32 cellular contexts compared by ENCODE assay signal in the genomic region with DNA sequence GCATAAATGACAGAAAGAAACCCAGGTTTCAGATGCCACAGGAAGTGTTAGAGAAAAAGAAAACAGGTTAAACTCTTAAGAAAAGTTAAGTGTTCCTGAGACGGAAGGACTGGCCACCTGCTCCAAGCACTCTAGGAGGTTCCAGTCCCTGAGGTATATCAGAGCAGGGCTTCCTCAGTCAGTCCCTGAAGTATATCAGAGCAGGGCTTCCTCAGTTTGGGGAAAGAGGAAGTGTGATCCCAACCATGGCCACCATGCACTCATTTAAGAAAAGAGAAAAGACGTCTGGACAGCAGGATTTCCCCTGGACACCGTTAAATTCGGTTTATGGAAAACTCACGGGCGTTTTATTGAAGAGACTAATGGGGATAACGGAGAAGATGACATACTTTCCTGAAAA.
A peak's percentile ranks its signal among the peaks of the same experiment; 100 is the strongest.
DNase-seq lines count a peak whose midpoint lies in the region; ATAC-seq, FAIRE-seq and TF ChIP-seq lines count a peak whose summit lies in the region.
"Had no signal": no experiment of that assay in that cellular context is flagged by ENCODE, and none has a peak within 500 bp of the region (broad histone marks: within the 10 kb centered on the region; RNA-seq: fewer than 3 reads in every experiment).

No MANE protein-coding gene starts in this region.

- no peak overlapping the region for H2AFZ ChIP-seq in K562 (ENCODE audit: low read depth, low read length)

- H3K27me3 ChIP-seq in K562 (ENCODE audit: control insufficient read depth in 2 of 2, insufficient read depth in 2 of 2, low read length in 2 of 2), result peaks cover 24 to 48% of the 10 kb centered on the region in 2 experiments
- no peaks in the 10 kb centered on the region for H3K27me3 ChIP-seq in CD4-positive, alpha-beta T cell (ENCODE audit: control insufficient read depth, insufficient read depth, low read length)
- H3K27me3 ChIP-seq: testis had no signal

- H3K4me1 Mint-ChIP-seq in CD4-positive, alpha-beta T cell (ENCODE audit: low read depth), result no peaks in the 10 kb centered on the region
- H3K4me1 Mint-ChIP-seq in T-helper 17 cell, result peaks cover 6% of the 10 kb centered on the region
- H3K4me1 Mint-ChIP-seq: activated CD4-positive, alpha-beta T cell treated with anti-CD3 and anti-CD28 coated beads, Interleukin-2, amount 10 ng/mL, durations not matched to agents 24 days and 14 days; CD8-positive, alpha-beta memory T cell; memory B cell had no signal

- DNase-seq in SKM-1 treated with dmso at 0.1 percent for 144 hours (lab: John Stamatoyannopoulos, UW; ENCODE audit: unreplicated experiment) (peak; percentile 6), SKM-1 (lab: John Stamatoyannopoulos, UW; ENCODE audit: unreplicated experiment) (no peak), NB4 (ENCODE audit: low read depth) (peak; percentile 33), K562 (ENCODE audit: extremely low read depth in 1 of 4, low spot score in 3 of 4) (no peak), T-helper 17 cell (no peak)
- no peak for DNase-seq in CD4-positive, alpha-beta T cell
- DNase-seq: activated CD4-positive, alpha-beta T cell treated with anti-CD3 and anti-CD28 coated beads, Interleukin-2, amount 10 ng/mL, durations not matched to agents 24 days and 14 days; activated CD8-positive, alpha-beta memory T cell treated with anti-CD3 and anti-CD28 coated beads for 24 hours; CD8-positive, alpha-beta memory T cell; DMS 273 treated with DMSO at 0.1 percent for 48 hours; effector memory CD4-positive, alpha-beta T cell; EL; erythroblast; H7; left colon; NCI-H446 treated with DMSO at 0.1 percent for 48 hours; NCI-H774; pancreas; retina; stimulated activated naive CD8-positive, alpha-beta T cell treated with anti-CD3 and anti-CD28 coated beads, Interleukin-15, Interleukin-2, amounts not matched to agents 100 U/mL and 50 U/mL, for 24 hours; testis; WERI-Rb-1 had no signal

- H3K9me3 ChIP-seq in K562 (replicated peaks; ENCODE audit: control insufficient read depth, insufficient read depth, low read depth, low read length), result 0 out of 2 replicates have a peak, but pooled peaks cover 1% of the 10 kb centered on the region
- no peaks in the 10 kb centered on the region for H3K9me3 ChIP-seq in CD4-positive, alpha-beta T cell (ENCODE audit: control insufficient read depth, low read length)
- H3K9me3 ChIP-seq in T-helper 17 cell (ENCODE audit: control insufficient read depth, low read length, poor library complexity, severe bottlenecking), result no peaks in the 10 kb centered on the region
- H3K9me3 ChIP-seq: pancreas, testis had no signal

- no peak overlapping the region for H3K4me3 ChIP-seq in NB4 (ENCODE audit: low read depth, low read length)
- no peak overlapping the region for H3K4me3 ChIP-seq in K562
- H3K4me3 ChIP-seq: pancreas, skin epidermis, testis had no signal

- TF ChIP-seq POLR2A in NB4 (IDR thresholded peaks at IDR 0.05; ENCODE audit: extremely low read depth, insufficient read length), result no peak
- no peak for TF ChIP-seq POLR2A in K562 (conservative IDR thresholded peaks at IDR 0.05)

- POLR2A ChIA-PET in K562 (lab: Yijun Ruan, JAX), result interaction anchor here (0.6 kb wide), 1 partner anchor 119 kb away, joined by 3 read pairs; no protein-coding TSS in a partner anchor
- POLR2A ChIA-PET in CD4-positive, alpha-beta T cell (lab: Charles Lee), result no interaction called here

- no peak overlapping the region for H3K27ac Mint-ChIP-seq in CD4-positive, alpha-beta T cell
- H3K27ac Mint-ChIP-seq in T-helper 17 cell, result no peak overlapping the region
- H3K27ac Mint-ChIP-seq: activated CD4-positive, alpha-beta T cell treated with anti-CD3 and anti-CD28 coated beads, Interleukin-2, amount 10 ng/mL, durations not matched to agents 24 days and 14 days; activated naive CD4-positive, alpha-beta T cell treated with anti-CD3 and anti-CD28 coated beads, Interleukin-2, amount 50 U/mL, for 72 hours; CD8-positive, alpha-beta memory T cell; memory B cell had no signal

- WGBS in K562 (ENCODE audit: insufficient coverage, low coverage, missing lambda C conversion rate), result 0% methylated on average over 7 of the region's 7 CpGs

- peak; percentile 51; the same call in 1 of the 3 replicates for ATAC-seq in K562
- ATAC-seq in activated CD4-positive, CD25-positive, alpha-beta regulatory T cell treated with anti-CD3 and anti-CD28 coated beads, Interleukin-2, amount 50 U/mL, for 24 hours, result no peak
- no peak for ATAC-seq in GM18873 (IDR thresholded peaks at IDR 0.05; ENCODE audit: low FRiP score, unreplicated experiment)
- ATAC-seq in CD4-positive, alpha-beta T cell (ENCODE audit: poor library complexity), result no peak
- ATAC-seq in T-helper 17 cell, result no peak
- ATAC-seq: activated naive CD4-positive, alpha-beta T cell treated with anti-CD3 and anti-CD28 coated beads, Interleukin-2, amount 50 U/mL, for 72 hours; left colon; stimulated activated naive CD8-positive, alpha-beta T cell treated with anti-CD3 and anti-CD28 coated beads, Interleukin-15, Interleukin-2, amounts not matched to agents 100 U/mL and 50 U/mL, for 24 hours had no signal

- BruUV-seq in K562 (replicated peaks; lab: Mats Ljungman, UMichigan), result no TSS peak

- TF ChIP-seq CTCF in NB4 (IDR thresholded peaks at IDR 0.05; ENCODE audit: low read depth, low read length), result no peak
- TF ChIP-seq CTCF in K562 (IDR thresholded peaks at IDR 0.05 in 2 of 3, conservative IDR thresholded peaks at IDR 0.05 in 1 of 3; ENCODE audit: insufficient read depth in 2 of 3, low read depth in 1 of 3, low read length in 3 of 3), result no peak
- no peak for TF ChIP-seq CTCF in CD4-positive, alpha-beta T cell (IDR thresholded peaks at IDR 0.05)

- intact Hi-C loops in K562 (cut with micrococcal nuclease), result no loop called here
- intact Hi-C loops in CD4-positive, alpha-beta T cell (cut with DNase I, micrococcal nuclease), result no loop called here

- no peak for FAIRE-seq in K562 (lab: Jason Lieb, UNC)
- FAIRE-seq: A204.1, bronchial epithelial cell, colon, HTR-8/SVneo, pancreas had no signal

- H3K9me3 Mint-ChIP-seq in CD4-positive, alpha-beta T cell, result no peaks in the 10 kb centered on the region
- H3K9me3 Mint-ChIP-seq: activated CD4-positive, alpha-beta T cell treated with anti-CD3 and anti-CD28 coated beads, Interleukin-2, amount 10 ng/mL, durations not matched to agents 24 days and 14 days; activated naive CD4-positive, alpha-beta T cell treated with anti-CD3 and anti-CD28 coated beads, Interleukin-2, amount 50 U/mL, for 72 hours; CD8-positive, alpha-beta memory T cell had no signal

- H3K9ac ChIP-seq in K562 (ENCODE audit: insufficient read depth in 1 of 2, low read depth in 2 of 2, low read length in 2 of 2), result no peak overlapping the region
- H3K9ac ChIP-seq: KMS-11 had no signal

- CTCF ChIA-PET in K562 (lab: Yijun Ruan, JAX; ENCODE audit: low intra/inter-chr PET ratio), result no interaction called here
- CTCF ChIA-PET in CD4-positive, alpha-beta T cell (lab: Charles Lee), result no interaction called here

- H3K4me2 ChIP-seq in K562 (ENCODE audit: insufficient read depth, low read length), result no peak overlapping the region
- H3K4me2 ChIP-seq: KMS-11 had no signal

- H3K4me3 Mint-ChIP-seq in CD4-positive, alpha-beta T cell, result no peak overlapping the region
- no peak overlapping the region for H3K4me3 Mint-ChIP-seq in T-helper 17 cell
- H3K4me3 Mint-ChIP-seq: activated CD4-positive, alpha-beta T cell treated with anti-CD3 and anti-CD28 coated beads, Interleukin-2, amount 10 ng/mL, durations not matched to agents 24 days and 14 days; CD8-positive, alpha-beta memory T cell; memory B cell had no signal

- H3K79me2 ChIP-seq in K562 (ENCODE audit: control insufficient read depth, insufficient read depth, low read length), result no peaks in the 10 kb centered on the region

- H3K27ac ChIP-seq in K562 (ENCODE audit: extremely low read depth, low read depth, low read length), result no peak overlapping the region
- H3K27ac ChIP-seq in CD4-positive, alpha-beta T cell (ENCODE audit: low read depth, low read length), result no peak overlapping the region
- H3K27ac ChIP-seq: KMS-11, pancreas, skin epidermis, testis, WERI-Rb-1 had no signal

- H3K36me3 ChIP-seq in K562 (ENCODE audit: control insufficient read depth, insufficient read depth, low read length), result no peaks in the 10 kb centered on the region
- H3K36me3 ChIP-seq: pancreas, WERI-Rb-1 had no signal

- no peaks in the 10 kb centered on the region for H3K36me3 Mint-ChIP-seq in CD4-positive, alpha-beta T cell (ENCODE audit: low read depth)
- peaks cover 5% of the 10 kb centered on the region for H3K36me3 Mint-ChIP-seq in T-helper 17 cell (ENCODE audit: low read depth)
- H3K36me3 Mint-ChIP-seq: activated naive CD4-positive, alpha-beta T cell treated with anti-CD3 and anti-CD28 coated beads, Interleukin-2, amount 50 U/mL, for 72 hours; CD8-positive, alpha-beta memory T cell; memory B cell had no signal

- peaks cover 31% of the 10 kb centered on the region for H3K27me3 Mint-ChIP-seq in CD4-positive, alpha-beta T cell
- H3K27me3 Mint-ChIP-seq in T-helper 17 cell, result peaks cover 57% of the 10 kb centered on the region

- no peak for TF ChIP-seq RAD21 in K562 (CRISPR knock-in tag; conservative IDR thresholded peaks at IDR 0.05 in 1 of 2, IDR thresholded peaks at IDR 0.05 in 1 of 2)

- H4K20me1 ChIP-seq in K562 (replicated peaks; ENCODE audit: control insufficient read depth, insufficient read depth, low read length), result no peaks in the 10 kb centered on the region

- in situ Hi-C loops in K562 (cut with MboI), result no loop called here

- H3K9me1 ChIP-seq in K562 (ENCODE audit: control insufficient read depth, insufficient read depth, low read length), result no peaks in the 10 kb centered on the region

- no peaks in the 10 kb centered on the region for H3K4me1 ChIP-seq in K562 (replicated peaks in 1 of 2; ENCODE audit: control insufficient read depth in 2 of 2, insufficient read depth in 2 of 2, low read length in 2 of 2)
- H3K4me1 ChIP-seq: pancreas, testis had no signal

- TF ChIP-seq EP300 in K562 (IDR thresholded peaks at IDR 0.05; ENCODE audit: low read length), result no peak

TF ChIP-seq in K562, 482 proteins besides CTCF, POLR2A, EP300 and RAD21:
- TF ChIP-seq GABPA (tag; conservative IDR thresholded peaks at IDR 0.05; ENCODE audit: low read depth), result no peak
- peak; percentile 94 for TF ChIP-seq SPI1 (IDR thresholded peaks at IDR 0.05; ENCODE audit: borderline replicate concordance, low read depth, low read length)
- TF ChIP-seq TAF15 (IDR thresholded peaks at IDR 0.05; ENCODE audit: low read depth, low read length), result no peak
- no peak for TF ChIP-seq TBP (optimal IDR thresholded peaks at IDR 0.05; ENCODE audit: low read depth, low read length)

Comparison
In these comparisons a context has a peak if more than half of its experiments do, and no peak if none do; other contexts are left out.
1. DNase-seq: peak in SKM-1 treated with dmso at 0.1 percent for 144 hours (single experiment) and NB4 (single experiment); none in SKM-1 (single experiment), K562 (0 of 4), CD4-positive, alpha-beta T cell (0 of 10) and T-helper 17 cell (0 of 3).